25 cellular contexts compared by ENCODE assay signal in genomic region chr19:30479231-30479630, GRCh38.
DNase-seq lines count a peak whose midpoint lies in the region; ATAC-seq and TF ChIP-seq lines count a peak whose summit lies in the region.
"Had no signal": no experiment of that assay in that cellular context is flagged by ENCODE, and none has a peak within 500 bp of the region (broad histone marks: within the 10 kb centered on the region; RNA-seq: fewer than 3 reads in every experiment).

No MANE protein-coding gene starts in this region.

- no peaks in the 10 kb centered on the region for H3K36me3 ChIP-seq in left ventricle myocardium inferior
- H3K36me3 ChIP-seq in adrenal gland (replicated peaks in 1 of 2) = no peaks in the 10 kb centered on the region
- no peaks in the 10 kb centered on the region for H3K36me3 ChIP-seq in upper lobe of right lung
- H3K36me3 ChIP-seq: BLaER1, Peyer's patch, sigmoid colon, suprapubic skin had no signal

- no peak for TF ChIP-seq CTCF in left ventricle myocardium inferior (IDR thresholded peaks at IDR 0.05; ENCODE audit: borderline replicate concordance)
- no peak for TF ChIP-seq CTCF in adrenal gland (IDR thresholded peaks at IDR 0.05)
- no peak for TF ChIP-seq CTCF in upper lobe of right lung (IDR thresholded peaks at IDR 0.05)

- ATAC-seq in Right ventricle myocardium inferior (peak; percentile 66), upper lobe of right lung (peak; percentile 11), GM18511 (IDR thresholded peaks at IDR 0.05; ENCODE audit: unreplicated experiment) (no peak)
- ATAC-seq: activated T-helper 17 cell treated with anti-CD3 and anti-CD28 coated beads, Interleukin-2, amount 50 U/mL, for 72 hours; left lobe of liver; natural killer cell had no signal

- H3K27ac ChIP-seq in left ventricle myocardium inferior (replicated peaks) (no peak overlapping the region), adrenal gland (no peak overlapping the region), upper lobe of right lung (no peak overlapping the region)
- H3K27ac ChIP-seq: BLaER1, parathyroid adenoma, sigmoid colon, suprapubic skin had no signal

- 28 to 54% (median 35%) methylated on average over 6 to 7 of the region's 7 CpGs for WGBS in adrenal gland, 4 donors

- H3K4me3 ChIP-seq in left ventricle myocardium inferior (no peak overlapping the region), adrenal gland (no peak overlapping the region), upper lobe of right lung (no peak overlapping the region)
- H3K4me3 ChIP-seq: BLaER1, Peyer's patch, sigmoid colon, suprapubic skin had no signal

- H3K27me3 ChIP-seq in left ventricle myocardium inferior (ENCODE audit: low read depth) (peaks cover 57% of the 10 kb centered on the region), adrenal gland (no peaks in the 10 kb centered on the region), upper lobe of right lung (no peaks in the 10 kb centered on the region)
- H3K27me3 ChIP-seq: BLaER1, Peyer's patch, sigmoid colon had no signal

- peaks cover 9% of the 10 kb centered on the region for H3K4me1 ChIP-seq in left ventricle myocardium inferior
- peaks cover 0 to 10% of the 10 kb centered on the region in 2 donors for H3K4me1 ChIP-seq in adrenal gland (replicated peaks in 1 of 2)
- H3K4me1 ChIP-seq in upper lobe of right lung = peaks cover 3% of the 10 kb centered on the region
- H3K4me1 ChIP-seq: BLaER1, parathyroid adenoma, Peyer's patch, sigmoid colon, suprapubic skin had no signal

- TF ChIP-seq POLR2A in adrenal gland (IDR thresholded peaks at IDR 0.05) = no peak

- no peak for DNase-seq in Right ventricle myocardium inferior (ENCODE audit: missing footprints)
- no peak for DNase-seq in left ventricle myocardium inferior
- DNase-seq in adrenal gland = peak in 5 of 7 donors; percentile 19 to 59 (median 24)
- DNase-seq in islet precursor cell = peak; percentile 81
- DNase-seq in upper lobe of right lung = no peak
- DNase-seq in NCI-H2196 treated with DMSO at 0.1 percent for 48 hours (lab: John Stamatoyannopoulos, UW; ENCODE audit: unreplicated experiment) = no peak
- no peak for DNase-seq in stimulated activated CD4-positive, alpha-beta T cell treated with anti-CD3 and anti-CD28 coated beads, Interleukin-4, amount 100 ng/mL, for 1 hour
- DNase-seq: 8988T; activated CD8-positive, alpha-beta memory T cell treated with anti-CD3 and anti-CD28 coated beads, Interleukin-2, amount 50 U/mL, for 4 hours; Caco-2; DND-41; effector CD4-positive, alpha-beta T cell; HCEC 1CT; KBM-7; natural killer cell; NCI-H2171; NCI-H524 treated with DMSO at 0.1 percent for 48 hours; sigmoid colon had no signal

- intact Hi-C loops in Right ventricle myocardium inferior (cut with DNase I) = no loop called here
- intact Hi-C loops in left ventricle myocardium inferior (cut with micrococcal nuclease) = no loop called here
- intact Hi-C loops in adrenal gland (cut with DNase I) = no loop called here
- intact Hi-C loops in upper lobe of right lung (cut with DNase I) = no loop called here

- no peaks in the 10 kb centered on the region for H3K9me3 ChIP-seq in left ventricle myocardium inferior (replicated peaks)
- H3K9me3 ChIP-seq in adrenal gland (replicated peaks in 1 of 3) = no peaks in the 10 kb centered on the region
- H3K9me3 ChIP-seq in upper lobe of right lung = no peaks in the 10 kb centered on the region
- H3K9me3 ChIP-seq: BLaER1, Caco-2, Peyer's patch, sigmoid colon, suprapubic skin had no signal

Comparison
In these comparisons a context has a peak if more than half of its experiments do, and no peak if none do; other contexts are left out.
1. DNase-seq: peak in adrenal gland (5 of 7) and islet precursor cell (single experiment); none in Right ventricle myocardium inferior (single experiment), left ventricle myocardium inferior (single experiment), upper lobe of right lung (single experiment), NCI-H2196 treated with DMSO at 0.1 percent for 48 hours (single experiment) and stimulated activated CD4-positive, alpha-beta T cell treated with anti-CD3 and anti-CD28 coated beads, Interleukin-4, amount 100 ng/mL, for 1 hour (single experiment).